Comparison of ENCODE assay signal across 8 cellular contexts in the genomic region with DNA sequence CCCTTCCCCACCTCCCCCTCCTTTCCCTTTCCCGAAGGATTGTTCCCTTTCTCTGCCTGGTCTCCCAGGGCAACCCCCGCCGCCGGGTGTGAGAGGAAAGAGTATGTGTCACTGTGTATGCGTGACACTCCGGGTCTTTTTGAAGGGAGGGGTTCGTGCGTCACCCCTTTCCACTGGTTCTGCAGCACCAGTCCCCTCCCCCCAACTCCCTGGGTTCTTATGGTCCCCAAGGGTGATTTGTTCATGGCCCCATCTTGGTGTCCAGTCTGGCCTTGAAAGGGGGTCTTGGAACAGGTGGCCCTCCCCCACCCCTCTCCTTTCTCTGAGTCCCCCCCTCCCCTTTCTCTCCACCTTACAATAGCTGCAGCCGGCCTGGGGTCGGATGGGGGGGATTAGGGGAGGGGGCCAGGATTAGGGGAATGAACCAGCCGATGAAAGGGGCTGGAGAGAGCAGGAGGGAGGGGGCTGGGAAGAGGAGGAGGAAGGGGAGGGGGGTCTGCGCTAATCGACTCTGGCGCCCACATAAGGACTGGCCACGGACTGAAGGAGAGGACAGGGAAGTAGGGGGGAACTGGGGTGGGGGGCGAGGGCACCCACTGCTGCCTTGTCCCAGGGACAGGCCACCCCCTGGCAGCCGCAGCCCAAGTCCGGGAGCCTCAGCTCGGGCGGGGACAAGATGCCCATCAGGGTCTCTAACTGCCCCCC. TPM values are rescaled to one million over a fixed set of nuclear protein-coding genes. Genes with fewer than 3 reads are reported as not detected.
A peak's percentile ranks its signal among the peaks of the same experiment; 100 is the strongest.
DNase-seq lines count a peak whose midpoint lies in the region; ATAC-seq and TF ChIP-seq lines count a peak whose summit lies in the region.

No MANE protein-coding gene starts in this region.

- no peak overlapping the region for H3K27ac ChIP-seq in CD4-positive, alpha-beta T cell (ENCODE audit: low read depth, low read length)
- H3K27ac ChIP-seq in ectodermal cell (ENCODE audit: insufficient read depth, low read depth, low read length, poor library complexity, severe bottlenecking), result peak overlapping the region; percentile 92

- no peaks in the 10 kb centered on the region for H3K27me3 ChIP-seq in CD4-positive, alpha-beta T cell (ENCODE audit: control insufficient read depth, insufficient read depth, low read length)
- peaks cover 8% of the 10 kb centered on the region for H3K27me3 ChIP-seq in ectodermal cell (ENCODE audit: control insufficient read depth, insufficient read depth, low read length, poor library complexity, severe bottlenecking)

- peak overlapping the region; percentile 93 for H3K4me3 Mint-ChIP-seq in CD4-positive, alpha-beta T cell
- H3K4me3 Mint-ChIP-seq in nephron progenitor cell, result peak overlapping the region; percentile 90

- peak overlapping the region; percentile 89 for H3K4me3 ChIP-seq in ectodermal cell (ENCODE audit: insufficient read depth, low read depth, low read length)

- CTCF ChIA-PET in CD4-positive, alpha-beta T cell (lab: Charles Lee), result interaction anchor here (3.1 kb wide), 1 partner anchor 9 kb away, joined by 19 read pairs; no protein-coding TSS in a partner anchor

- POLR2A ChIA-PET in CD4-positive, alpha-beta T cell (lab: Charles Lee), result interaction anchor here (0.6 to 2.5 kb wide), 2 partner anchors 42 to 65 kb away, joined by 3 to 47 read pairs; partner anchors contain the start of genes RPS18 and VPS52

- H3K27me3 Mint-ChIP-seq in CD4-positive, alpha-beta T cell, result no peaks in the 10 kb centered on the region
- peaks cover 35% of the 10 kb centered on the region for H3K27me3 Mint-ChIP-seq in nephron progenitor cell (ENCODE audit: low read depth, poor library complexity)

- H3K4me1 Mint-ChIP-seq in CD4-positive, alpha-beta T cell (ENCODE audit: low read depth), result peaks cover 57% of the 10 kb centered on the region
- H3K4me1 Mint-ChIP-seq in nephron progenitor cell, result peaks cover 73% of the 10 kb centered on the region

- peak overlapping the region; percentile 95 for H3K27ac Mint-ChIP-seq in CD4-positive, alpha-beta T cell
- H3K27ac Mint-ChIP-seq in nephron progenitor cell, result no peak overlapping the region

- no peak for TF ChIP-seq CTCF in CD4-positive, alpha-beta T cell (IDR thresholded peaks at IDR 0.05)
- TF ChIP-seq CTCF in nephron progenitor cell (IDR thresholded peaks at IDR 0.05), result no peak

- intact Hi-C loops in CD4-positive, alpha-beta T cell (cut with DNase I, micrococcal nuclease), result loop anchor here (10.0 kb wide), 3 partner anchors 362 to 1542 kb away; partner anchors contain the start of genes C6orf47 (in 1 of the 2), CSNK2B (in 1 of the 2), FKBPL (in 1 of the 2) and GPANK1 (in 1 of the 2)

- no peak for ATAC-seq in CD4-positive, alpha-beta T cell (ENCODE audit: poor library complexity)
- ATAC-seq in GM21526 (IDR thresholded peaks at IDR 0.05; ENCODE audit: low FRiP score, unreplicated experiment), result no peak

- WGBS in ectodermal cell, 2 experiments, result 1 to 2% methylated on average over 19 to 20 of the region's 20 CpGs

- peaks cover 37% of the 10 kb centered on the region for H3K36me3 ChIP-seq in ectodermal cell (ENCODE audit: control insufficient read depth, insufficient read depth, low read length)

- H3K9me3 Mint-ChIP-seq in CD4-positive, alpha-beta T cell, result no peaks in the 10 kb centered on the region
- no peaks in the 10 kb centered on the region for H3K9me3 Mint-ChIP-seq in nephron progenitor cell

- DNase-seq in CD4-positive, alpha-beta T cell, result no peak
- DNase-seq in M059J (ENCODE audit: low read depth), result peak; percentile 98
- DNase-seq in nephron progenitor cell, result peak; percentile 56
- no peak for DNase-seq in NCI-H1092 (lab: John Stamatoyannopoulos, UW)
- no peak for DNase-seq in midbrain (lab: John Stamatoyannopoulos, UW)
- no peak for DNase-seq in D341Med (ENCODE audit: low spot score)

- H3K4me1 ChIP-seq in ectodermal cell (ENCODE audit: control insufficient read depth, insufficient read depth, low read length), result peaks cover 40% of the 10 kb centered on the region

- peaks cover 61% of the 10 kb centered on the region for H3K36me3 Mint-ChIP-seq in CD4-positive, alpha-beta T cell (ENCODE audit: low read depth)
- H3K36me3 Mint-ChIP-seq in nephron progenitor cell (ENCODE audit: low read depth), result peaks cover 34% of the 10 kb centered on the region

- no peaks in the 10 kb centered on the region for H3K9me3 ChIP-seq in CD4-positive, alpha-beta T cell (ENCODE audit: control insufficient read depth, low read length)
- no peaks in the 10 kb centered on the region for H3K9me3 ChIP-seq in ectodermal cell (ENCODE audit: control insufficient read depth, low read length)

RNA-seq across cellular contexts. Expression of gene RING1, which starts 1.3 kb away (rescaled TPM):
- 10 to 100 TPM; 27.1 to 28.6 TPM for total RNA-seq in CD4-positive, alpha-beta T cell
- total RNA-seq in M059J (2014; rRNA removed; shearing (Covaris generic)), result 44.2 and 48.5 TPM in 2 replicates
- 61.0 TPM for polyA plus RNA-seq in ectodermal cell (2013, experiment 1 of 4)
- 72.1 TPM for polyA plus RNA-seq in ectodermal cell (2013, experiment 2 of 4)
- 62.1 TPM for polyA plus RNA-seq in ectodermal cell (2013, experiment 3 of 4)
- 67.9 TPM for polyA plus RNA-seq in ectodermal cell (2013, experiment 4 of 4)

RNA-seq across cellular contexts. Expression of gene HSD17B8, which starts 2.6 kb away (rescaled TPM):
- 10 to 100 TPM in 1 of 2 experiments, 1 to 10 TPM in 1; 8.6 to 10.5 TPM for total RNA-seq in CD4-positive, alpha-beta T cell
- 0.32 TPM in 1 of 2 replicates, not detected in the other for total RNA-seq in M059J (2014; rRNA removed; shearing (Covaris generic))
- polyA plus RNA-seq in ectodermal cell (2013, experiment 1 of 4), result 4.6 TPM
- polyA plus RNA-seq in ectodermal cell (2013, experiment 2 of 4), result 4.7 TPM
- polyA plus RNA-seq in ectodermal cell (2013, experiment 3 of 4), result 9.1 TPM
- polyA plus RNA-seq in ectodermal cell (2013, experiment 4 of 4), result 8.1 TPM

RNA-seq across cellular contexts. Expression of gene SLC39A7, which starts 6.3 kb away (rescaled TPM):
- total RNA-seq in CD4-positive, alpha-beta T cell, result 1 to 10 TPM; 8.6 to 9.6 TPM
- 140 and 234 TPM in 2 replicates for total RNA-seq in M059J (2014; rRNA removed; shearing (Covaris generic))
- polyA plus RNA-seq in ectodermal cell (2013, experiment 1 of 4), result 113 TPM
- 109 TPM for polyA plus RNA-seq in ectodermal cell (2013, experiment 2 of 4)
- polyA plus RNA-seq in ectodermal cell (2013, experiment 3 of 4), result 78.4 TPM
- polyA plus RNA-seq in ectodermal cell (2013, experiment 4 of 4), result 90.4 TPM

RNA-seq across cellular contexts. Expression of gene RXRB, which starts 6.6 kb away (rescaled TPM):
- total RNA-seq in CD4-positive, alpha-beta T cell, result 10 to 100 TPM; 42.9 to 45.0 TPM
- total RNA-seq in M059J (2014; rRNA removed; shearing (Covaris generic)), result 18.4 and 28.7 TPM in 2 replicates
- polyA plus RNA-seq in ectodermal cell (2013, experiment 1 of 4), result 38.5 TPM
- 34.7 TPM for polyA plus RNA-seq in ectodermal cell (2013, experiment 2 of 4)
- polyA plus RNA-seq in ectodermal cell (2013, experiment 3 of 4), result 33.5 TPM
- 37.0 TPM for polyA plus RNA-seq in ectodermal cell (2013, experiment 4 of 4)

RNA-seq across cellular contexts. Expression of gene COL11A2, which starts 14.7 kb away (rescaled TPM):
- 1 to 10 TPM; 2.8 to 3.0 TPM for total RNA-seq in CD4-positive, alpha-beta T cell
- total RNA-seq in M059J (2014; rRNA removed; shearing (Covaris generic)), result 0.02 TPM in 1 of 2 replicates, not detected in the other
- polyA plus RNA-seq in ectodermal cell (2013, experiment 1 of 4), result 6.1 TPM
- polyA plus RNA-seq in ectodermal cell (2013, experiment 2 of 4), result 7.4 TPM
- 5.2 TPM for polyA plus RNA-seq in ectodermal cell (2013, experiment 3 of 4)
- 8.3 TPM for polyA plus RNA-seq in ectodermal cell (2013, experiment 4 of 4)

Comparison
In these comparisons a context has a peak if more than half of its experiments do, and no peak if none do; other contexts are left out.
1. DNase-seq: peak in M059J (single experiment) and nephron progenitor cell (single experiment); none in CD4-positive, alpha-beta T cell (0 of 10), NCI-H1092 (single experiment), midbrain (single experiment) and D341Med (single experiment).
2. RNA of gene SLC39A7, which starts 6.3 kb away (total RNA-seq): 140 to 234 TPM in M059J; 8.6 to 9.6 TPM in CD4-positive, alpha-beta T cell; every median in the first group is over 10 times any median in the second.